In genomic region chr5:130000460-130000859, GRCh38 we compare ENCODE assay signal across 16 cellular contexts.
A peak's percentile ranks its signal among the peaks of the same experiment; 100 is the strongest.
DNase-seq lines count a peak whose midpoint lies in the region; ATAC-seq and TF ChIP-seq lines count a peak whose summit lies in the region.
"Had no signal": no experiment of that assay in that cellular context is flagged by ENCODE, and none has a peak within 500 bp of the region (broad histone marks: within the 10 kb centered on the region; RNA-seq: fewer than 3 reads in every experiment).

No MANE protein-coding gene starts in this region.

- WGBS in thyroid gland, 2 donors = 38 to 48% methylated on average over 4 of the region's 4 CpGs

- H3K36me3 ChIP-seq in thyroid gland (no peaks in the 10 kb centered on the region), vagina (no peaks in the 10 kb centered on the region)
- H3K36me3 ChIP-seq: HAP-1 had no signal

- TF ChIP-seq CTCF in thyroid gland (IDR thresholded peaks at IDR 0.05) (no peak), vagina (IDR thresholded peaks at IDR 0.05) (no peak)

- DNase-seq in NCI-H2171 treated with DMSO at 0.1 percent for 48 hours (lab: John Stamatoyannopoulos, UW) = peak; percentile 61
- peak; percentile 16 for DNase-seq in left kidney (ENCODE audit: low read depth, low spot score)
- peak; percentile 81 to 84 for DNase-seq in thyroid gland
- no peak for DNase-seq in vagina (ENCODE audit: extremely low spot score in 2 of 2)
- no peak for DNase-seq in H4 (ENCODE audit: low spot score)
- DNase-seq: C1 segment of cervical spinal cord; Calu3; CD4-positive, alpha-beta memory T cell; COR-L47; DMS53; DMS79 treated with DMSO at 0.1 percent for 48 hours; GF-D8; HFFc6 had no signal

- H3K4me1 ChIP-seq in thyroid gland = no peaks in the 10 kb centered on the region
- H3K4me1 ChIP-seq in vagina = peaks cover 7% of the 10 kb centered on the region
- H3K4me1 ChIP-seq: HAP-1 had no signal

- intact Hi-C loops in thyroid gland (cut with DNase I) = no loop called here
- intact Hi-C loops in vagina (cut with DNase I) = no loop called here

- no peak for ATAC-seq in GM19397 (IDR thresholded peaks at IDR 0.05; ENCODE audit: unreplicated experiment)
- ATAC-seq: GM23338 had no signal

- TF ChIP-seq POLR2A in thyroid gland (IDR thresholded peaks at IDR 0.05) = no peak
- TF ChIP-seq POLR2A in vagina (IDR thresholded peaks at IDR 0.05) = no peak

- no peaks in the 10 kb centered on the region for H3K9me3 ChIP-seq in thyroid gland
- no peaks in the 10 kb centered on the region for H3K9me3 ChIP-seq in vagina
- H3K9me3 ChIP-seq: HAP-1 had no signal

- no peak overlapping the region for H3K27ac ChIP-seq in thyroid gland
- H3K27ac ChIP-seq in vagina = no peak overlapping the region

- H3K4me3 ChIP-seq in thyroid gland (replicated peaks in 1 of 3) (no peak overlapping the region), vagina (no peak overlapping the region)
- H3K4me3 ChIP-seq: GM23338, HAP-1 had no signal

- no peaks in the 10 kb centered on the region for H3K27me3 ChIP-seq in thyroid gland
- no peaks in the 10 kb centered on the region for H3K27me3 ChIP-seq in vagina

Comparison
In these comparisons a context has a peak if more than half of its experiments do, and no peak if none do; other contexts are left out.
1. DNase-seq: peak in NCI-H2171 treated with DMSO at 0.1 percent for 48 hours (single experiment), left kidney (single experiment) and thyroid gland (2 of 2); none in vagina (0 of 2) and H4 (single experiment).